9 cellular contexts compared by ENCODE assay signal in the genomic region with DNA sequence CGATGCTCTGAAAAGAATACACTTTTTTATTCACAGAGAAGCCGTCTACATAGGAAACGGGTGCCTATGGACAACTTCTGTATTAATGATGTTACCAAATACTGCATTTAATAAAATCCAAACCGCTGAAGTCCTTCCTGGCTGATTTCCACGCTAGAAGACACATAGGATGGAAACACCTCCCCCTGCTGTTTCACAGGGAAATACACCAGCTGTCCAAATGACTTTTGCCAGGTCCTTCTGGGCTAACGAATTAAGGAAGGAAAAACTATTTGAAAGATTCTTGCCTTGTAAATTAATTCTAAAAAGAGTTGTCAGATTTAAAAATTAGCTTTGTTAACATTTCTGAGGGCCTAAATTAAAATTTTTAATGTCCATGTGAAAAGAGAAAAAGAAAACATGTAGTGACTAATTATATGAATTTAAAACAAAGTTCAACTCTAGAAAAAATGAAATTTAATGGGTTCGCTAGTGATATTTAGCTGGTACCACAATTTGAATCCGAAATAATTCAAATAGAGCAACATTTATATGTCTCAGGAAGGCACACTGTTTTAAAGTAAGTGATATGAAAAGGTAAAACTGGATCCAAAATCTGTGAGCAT.
DNase-seq lines count a peak whose midpoint lies in the region; ATAC-seq and TF ChIP-seq lines count a peak whose summit lies in the region.
"Had no signal": no experiment of that assay in that cellular context is flagged by ENCODE, and none has a peak within 500 bp of the region (broad histone marks: within the 10 kb centered on the region; RNA-seq: fewer than 3 reads in every experiment).

No MANE protein-coding gene starts in this region.

- H3K23ac ChIP-seq in H9 (ENCODE audit: insufficient read length, low read depth, low read length) = no peak overlapping the region

- no peaks in the 10 kb centered on the region for H3K36me3 ChIP-seq in OCI-LY7 (ENCODE audit: insufficient read depth, low read length)
- H3K36me3 ChIP-seq in lung (ENCODE audit: control insufficient read depth in 2 of 2, insufficient read depth in 2 of 2, low read length in 2 of 2) = no peaks in the 10 kb centered on the region

- no CpG with 5 or more reads among the region's 8 CpGs for WGBS in H9 (ENCODE audit: extremely low coverage, insufficient read length, low lambda C conversion rate)
- WGBS in lung, 2 donors = 32 to 33% methylated on average over 8 of the region's 8 CpGs

- H3K4ac ChIP-seq in H9 (ENCODE audit: low read depth, low read length) = no peak overlapping the region

- no peak for ATAC-seq in CD4-positive, alpha-beta T cell (ENCODE audit: poor library complexity)
- ATAC-seq in lung (ENCODE audit: insufficient read depth, low FRiP score) (peak; percentile 58), HG02678 (IDR thresholded peaks at IDR 0.05; ENCODE audit: unreplicated experiment) (no peak)

- H3K27ac Mint-ChIP-seq in CD4-positive, alpha-beta T cell = no peak overlapping the region
- peak overlapping the region in 1 of 3 experiments; percentile 80; a peak in 2 of 7 replicates for H3K27ac Mint-ChIP-seq in H9
- H3K27ac Mint-ChIP-seq in activated CD4-positive, alpha-beta memory T cell treated with anti-CD3 and anti-CD28 coated beads for 36 hours = no peak overlapping the region

- H3K4me1 ChIP-seq in H9 (ENCODE audit: insufficient read depth, low read length) (peaks cover 5% of the 10 kb centered on the region), OCI-LY7 (ENCODE audit: insufficient read depth, low read length, poor library complexity, severe bottlenecking) (peaks cover 24% of the 10 kb centered on the region), lung (ENCODE audit: control insufficient read depth in 2 of 2, insufficient read depth in 2 of 2, low read length in 2 of 2) (peaks cover 6 to 46% of the 10 kb centered on the region in 2 donors)

- no peak overlapping the region for H2BK15ac ChIP-seq in H9 (ENCODE audit: low read depth, low read length)

- H3K23me2 ChIP-seq in H9 (ENCODE audit: insufficient read length, low read depth, low read length, poor library complexity, severe bottlenecking) = no peaks in the 10 kb centered on the region

- CTCF ChIA-PET in CD4-positive, alpha-beta T cell (lab: Charles Lee) = interaction anchor here (0.7 to 3.0 kb wide), 11 partner anchors 9 to 177 kb away, joined by 3 to 15 read pairs (median 3); no protein-coding TSS in a partner anchor
- CTCF ChIA-PET in OCI-LY7 (lab: Charles Lee; ENCODE audit: unreplicated experiment) = interaction anchor here (1.0 kb wide), 1 partner anchor 109 kb away, joined by 4 read pairs; no protein-coding TSS in a partner anchor
- CTCF ChIA-PET in activated CD4-positive, alpha-beta memory T cell treated with anti-CD3 and anti-CD28 coated beads for 36 hours (lab: Charles Lee) = interaction anchor here (0.6 to 6.8 kb wide), 27 partner anchors 8 to 211 kb away, joined by 3 to 89 read pairs (median 6); no protein-coding TSS in a partner anchor

- H3K9me2 ChIP-seq in OCI-LY7 (ENCODE audit: insufficient read depth, low read length) = no peaks in the 10 kb centered on the region

- no peak overlapping the region for H2BK12ac ChIP-seq in H9 (ENCODE audit: insufficient read length, low read depth, low read length)

- no peak overlapping the region for H3K9ac ChIP-seq in H9 (ENCODE audit: extremely low read depth, insufficient read length, low read length)

- H3K56ac ChIP-seq in H9 (ENCODE audit: insufficient read length, low read depth, low read length) = no peak overlapping the region

- no peaks in the 10 kb centered on the region for H3K27me3 ChIP-seq in CD4-positive, alpha-beta T cell (ENCODE audit: control insufficient read depth, insufficient read depth, low read length)
- H3K27me3 ChIP-seq in H9 (ENCODE audit: insufficient read depth, low read length) (no peaks in the 10 kb centered on the region), dorsolateral prefrontal cortex (no peaks in the 10 kb centered on the region), lung (ENCODE audit: control insufficient read depth, insufficient read depth) (no peaks in the 10 kb centered on the region)

- no TSS peak for BruUV-seq in OCI-LY7 (replicated peaks; lab: Mats Ljungman, UMichigan)

- no peak for DNase-seq in CD4-positive, alpha-beta T cell
- DNase-seq in H9 = no peak
- peak; percentile 46 for DNase-seq in OCI-LY7 (ENCODE audit: low spot score)
- DNase-seq in dorsolateral prefrontal cortex = peak in 2 of 10 donors; percentile 29 to 67
- no peak for DNase-seq in lung (ENCODE audit: low spot score)
- no peak for DNase-seq in activated CD8-positive, alpha-beta memory T cell treated with anti-CD3 and anti-CD28 coated beads, Interleukin-2, amount 50 U/mL, for 4 hours
- no peak for DNase-seq in activated CD4-positive, alpha-beta memory T cell treated with anti-CD3 and anti-CD28 coated beads for 36 hours

- no peak overlapping the region for H3T11ph ChIP-seq in H9 (ENCODE audit: low read length)

- H4K20me1 ChIP-seq in H9 (ENCODE audit: control insufficient read depth, insufficient read depth, insufficient read length) = no peaks in the 10 kb centered on the region
- peaks cover 7% of the 10 kb centered on the region; the same call in 1 of the 2 replicates for H4K20me1 ChIP-seq in OCI-LY7 (ENCODE audit: insufficient read depth, low read length)

- H3K79me1 ChIP-seq in H9 (ENCODE audit: insufficient read depth, low read depth, low read length, poor library complexity, severe bottlenecking) = peaks cover 5% of the 10 kb centered on the region

- H2BK5ac ChIP-seq in H9 (ENCODE audit: insufficient read length, low read length) = no peak overlapping the region

- intact Hi-C loops in CD4-positive, alpha-beta T cell (cut with DNase I, micrococcal nuclease) = loop anchor here in 1 of 2 experiments (1.0 kb wide), 1 partner anchor 110 kb away; no protein-coding TSS in a partner anchor
- intact Hi-C loops in OCI-LY7 (cut with micrococcal nuclease; ENCODE audit: unreplicated experiment) (loop anchor here (5.0 kb wide), 1 partner anchor 109 kb away; no protein-coding TSS in a partner anchor), dorsolateral prefrontal cortex (cut with DNase I) (loop anchor here (5.0 kb wide), 2 partner anchors 89 to 109 kb away; no protein-coding TSS in a partner anchor)
- intact Hi-C loops in activated CD4-positive, alpha-beta memory T cell treated with anti-CD3 and anti-CD28 coated beads for 36 hours (cut with micrococcal nuclease) = loop anchor here (2.0 kb wide), 2 partner anchors 29 to 69 kb away; no protein-coding TSS in a partner anchor

- POLR2A ChIA-PET in CD4-positive, alpha-beta T cell (lab: Charles Lee) = no interaction called here
- POLR2A ChIA-PET in OCI-LY7 (lab: Charles Lee) = interaction anchor here (0.6 to 0.7 kb wide), 2 partner anchors 11 to 177 kb away, joined by 3 to 4 read pairs; no protein-coding TSS in a partner anchor
- POLR2A ChIA-PET in activated CD4-positive, alpha-beta memory T cell treated with anti-CD3 and anti-CD28 coated beads for 36 hours (lab: Charles Lee) = no interaction called here

- no peak overlapping the region for H2BK120ac ChIP-seq in H9 (ENCODE audit: low read depth, low read length, poor library complexity, severe bottlenecking)

- no peak overlapping the region for H3K27ac ChIP-seq in CD4-positive, alpha-beta T cell (ENCODE audit: low read depth, low read length)
- H3K27ac ChIP-seq in H9 (ENCODE audit: insufficient read length, low read depth, low read length) (no peak overlapping the region), OCI-LY7 (ENCODE audit: low read depth, low read length, poor library complexity, severe bottlenecking) (no peak overlapping the region), dorsolateral prefrontal cortex (peak overlapping the region in 16 of 59 donors; percentile 2 to 52 (median 36)), lung (ENCODE audit: low read depth in 1 of 2, low read length in 1 of 2) (no peak overlapping the region)
- H3K27ac ChIP-seq: skin epidermis had no signal

- H3K9me3 ChIP-seq in CD4-positive, alpha-beta T cell (ENCODE audit: control insufficient read depth, low read length) = no peaks in the 10 kb centered on the region
- H3K9me3 ChIP-seq in H9 (ENCODE audit: control insufficient read depth, low read depth, low read length) = no peaks in the 10 kb centered on the region
- H3K9me3 ChIP-seq in OCI-LY7 (ENCODE audit: low read length) = no peaks in the 10 kb centered on the region
- H3K9me3 ChIP-seq in lung (ENCODE audit: control insufficient read depth in 2 of 2, insufficient read depth in 1 of 2, low read length in 1 of 2) = no peaks in the 10 kb centered on the region

- no peak overlapping the region for H3K14ac ChIP-seq in H9 (ENCODE audit: insufficient read depth, low read length)

- no peaks in the 10 kb centered on the region for H3K36me3 Mint-ChIP-seq in CD4-positive, alpha-beta T cell (ENCODE audit: low read depth)
- H3K36me3 Mint-ChIP-seq in H9 (ENCODE audit: insufficient read depth in 1 of 3, low read depth in 3 of 3) = no peaks in the 10 kb centered on the region
- H3K36me3 Mint-ChIP-seq in activated CD4-positive, alpha-beta memory T cell treated with anti-CD3 and anti-CD28 coated beads for 36 hours = no peaks in the 10 kb centered on the region

- H4K5ac ChIP-seq in H9 (ENCODE audit: insufficient read length, low read depth, low read length) = no peak overlapping the region

- no peak overlapping the region for H2BK20ac ChIP-seq in H9 (ENCODE audit: low read depth, low read length, poor library complexity, severe bottlenecking)

- H3K4me2 ChIP-seq in H9 (ENCODE audit: insufficient read depth, insufficient read length, low read length) (no peak overlapping the region), OCI-LY7 (ENCODE audit: low read length) (no peak overlapping the region)

- H2AFZ ChIP-seq in H9 (ENCODE audit: low read length) (no peak overlapping the region), OCI-LY7 (ENCODE audit: low read length) (no peak overlapping the region)

- no peaks in the 10 kb centered on the region for H3K27me3 Mint-ChIP-seq in CD4-positive, alpha-beta T cell
- H3K27me3 Mint-ChIP-seq in H9 (ENCODE audit: low read depth) = no peaks in the 10 kb centered on the region
- no peaks in the 10 kb centered on the region for H3K27me3 Mint-ChIP-seq in activated CD4-positive, alpha-beta memory T cell treated with anti-CD3 and anti-CD28 coated beads for 36 hours

- H3K9me3 Mint-ChIP-seq in CD4-positive, alpha-beta T cell = no peaks in the 10 kb centered on the region
- no peaks in the 10 kb centered on the region for H3K9me3 Mint-ChIP-seq in H9
- H3K9me3 Mint-ChIP-seq in activated CD4-positive, alpha-beta memory T cell treated with anti-CD3 and anti-CD28 coated beads for 36 hours = no peaks in the 10 kb centered on the region

- no peak overlapping the region for H2AK5ac ChIP-seq in H9 (ENCODE audit: insufficient read length, low read length)

- peak; percentile 70 for TF ChIP-seq CTCF in CD4-positive, alpha-beta T cell (IDR thresholded peaks at IDR 0.05)
- peak; percentile 77 for TF ChIP-seq CTCF in H9 (conservative IDR thresholded peaks at IDR 0.05)
- peak; percentile 83 for TF ChIP-seq CTCF in OCI-LY7 (conservative IDR thresholded peaks at IDR 0.05; ENCODE audit: low read length)
- TF ChIP-seq CTCF in dorsolateral prefrontal cortex (IDR thresholded peaks at IDR 0.05 in 54 of 56, conservative IDR thresholded peaks at IDR 0.05 in 2 of 56; ENCODE audit: low read depth in 1 of 56, partially characterized antibody in 56 of 56) = peak; percentile 67 to 96 (median 86)
- TF ChIP-seq CTCF in lung (IDR thresholded peaks at IDR 0.05; ENCODE audit: control extremely low read depth, extremely low read depth) = peak; percentile 52

- peaks cover 29% of the 10 kb centered on the region for H3K4me1 Mint-ChIP-seq in CD4-positive, alpha-beta T cell (ENCODE audit: low read depth)
- H3K4me1 Mint-ChIP-seq in H9 = peaks cover 45 to 54% of the 10 kb centered on the region in 2 experiments
- H3K4me1 Mint-ChIP-seq in activated CD4-positive, alpha-beta memory T cell treated with anti-CD3 and anti-CD28 coated beads for 36 hours (ENCODE audit: low read depth) = peaks cover 43% of the 10 kb centered on the region

- H3K4me3 Mint-ChIP-seq in CD4-positive, alpha-beta T cell = no peak overlapping the region
- H3K4me3 Mint-ChIP-seq in H9 = no peak overlapping the region
- H3K4me3 Mint-ChIP-seq in activated CD4-positive, alpha-beta memory T cell treated with anti-CD3 and anti-CD28 coated beads for 36 hours = no peak overlapping the region

- peaks cover 56% of the 10 kb centered on the region for H3K79me2 ChIP-seq in H9 (ENCODE audit: insufficient read depth, low read length)
- H3K79me2 ChIP-seq in OCI-LY7 (ENCODE audit: insufficient read depth, low read depth, low read length) = peaks cover 20% of the 10 kb centered on the region; the same call in 1 of the 2 replicates

- H4K8ac ChIP-seq in H9 (replicated peaks; ENCODE audit: insufficient read length, low read depth, low read length) = no peak overlapping the region

- H3K18ac ChIP-seq in H9 (ENCODE audit: insufficient read length, low read depth, low read length) = no peak overlapping the region

- no peak overlapping the region for H4K91ac ChIP-seq in H9 (ENCODE audit: insufficient read length, low read depth, low read length)

- H3K4me3 ChIP-seq in OCI-LY7 (ENCODE audit: low read depth, low read length, poor library complexity, severe bottlenecking) (no peak overlapping the region), dorsolateral prefrontal cortex (peak overlapping the region in 13 of 59 donors; percentile 13 to 34 (median 25)), lung (no peak overlapping the region)
- H3K4me3 ChIP-seq: skin epidermis had no signal
